Comparison of ENCODE assay signal across 11 cellular contexts in genomic region chr4:95095352-95095974, GRCh38.
DNase-seq lines count a peak whose midpoint lies in the region; ATAC-seq, FAIRE-seq and TF ChIP-seq lines count a peak whose summit lies in the region.
"Had no signal": no experiment of that assay in that cellular context is flagged by ENCODE, and none has a peak within 500 bp of the region (broad histone marks: within the 10 kb centered on the region; RNA-seq: fewer than 3 reads in every experiment).

No MANE protein-coding gene starts in this region.

- BruUV-seq in endothelial cell of umbilical vein (replicated peaks; lab: Mats Ljungman, UMichigan) = no TSS peak

- H3K4me3 ChIP-seq in endothelial cell of umbilical vein (replicated peaks in 1 of 3; ENCODE audit: insufficient read depth in 1 of 3, low read depth in 1 of 3, low read length in 3 of 3) = no peak overlapping the region
- H3K4me3 ChIP-seq in gastrocnemius medialis = no peak overlapping the region
- H3K4me3 ChIP-seq: BLaER1, SJSA1 had no signal

- H3K79me2 ChIP-seq in endothelial cell of umbilical vein (ENCODE audit: control insufficient read depth, insufficient read depth, low read length) = no peaks in the 10 kb centered on the region

- no peaks in the 10 kb centered on the region for H3K4me1 ChIP-seq in endothelial cell of umbilical vein (ENCODE audit: control insufficient read depth, extremely low read depth, insufficient read depth, low read length)
- H3K4me1 ChIP-seq in gastrocnemius medialis = peaks cover 0 to 6% of the 10 kb centered on the region in 2 donors
- H3K4me1 ChIP-seq: BLaER1, SJSA1 had no signal

- CTCF ChIA-PET in endothelial cell of umbilical vein (lab: Charles Lee) = interaction anchor here (0.7 to 1.9 kb wide), 9 partner anchors 10 to 474 kb away, joined by 3 to 32 read pairs (median 3); partner anchors contain the start of gene BMPR1B

- no peak overlapping the region for H3K4me2 ChIP-seq in endothelial cell of umbilical vein (ENCODE audit: insufficient read depth, low read length)
- H3K4me2 ChIP-seq: BLaER1 had no signal

- H3K9me1 ChIP-seq in endothelial cell of umbilical vein (replicated peaks; ENCODE audit: control insufficient read depth, extremely low read depth, insufficient read depth, low read length) = no peaks in the 10 kb centered on the region

- POLR2A ChIA-PET in endothelial cell of umbilical vein (lab: Charles Lee) = no interaction called here

- no peaks in the 10 kb centered on the region for H3K9me3 ChIP-seq in endothelial cell of umbilical vein (replicated peaks; ENCODE audit: control insufficient read depth, insufficient read depth, low read length)
- H3K9me3 ChIP-seq in gastrocnemius medialis = no peaks in the 10 kb centered on the region
- H3K9me3 ChIP-seq: BLaER1, SJSA1 had no signal

- no peak overlapping the region for H3K27ac ChIP-seq in endothelial cell of umbilical vein (ENCODE audit: insufficient read depth, low read depth, low read length)
- no peak overlapping the region for H3K27ac ChIP-seq in gastrocnemius medialis
- H3K27ac ChIP-seq: BLaER1, SJSA1 had no signal

- peak; percentile 65 to 77 for ATAC-seq in gastrocnemius medialis
- ATAC-seq in GM21717 (IDR thresholded peaks at IDR 0.05; ENCODE audit: unreplicated experiment) = no peak
- no peak for ATAC-seq in HG03139 (IDR thresholded peaks at IDR 0.05; ENCODE audit: unreplicated experiment)

- DNase-seq in NCI-H1417 (lab: John Stamatoyannopoulos, UW) = peak; percentile 29 to 68 (median 44)
- no peak for DNase-seq in NCI-H1417 treated with DMSO at 0.1 percent for 48 hours (lab: John Stamatoyannopoulos, UW)
- peak; percentile 58 for DNase-seq in NCI-H69 (lab: John Stamatoyannopoulos, UW)
- DNase-seq in endothelial cell of umbilical vein (ENCODE audit: low read depth, low spot score) = peak; percentile 58
- DNase-seq in gastrocnemius medialis = no peak
- DNase-seq in GF-D8 (lab: John Stamatoyannopoulos, UW) = no peak
- DNase-seq: left cardiac atrium had no signal

- dilution Hi-C loops in endothelial cell of umbilical vein (cut with MboI; ENCODE audit: extremely low pct_ligation_motif_present, low sequenced_read_pairs) = no loop called here

- FAIRE-seq in endothelial cell of umbilical vein (lab: Jason Lieb, UNC) = peak; percentile 55

- H3K27me3 ChIP-seq in endothelial cell of umbilical vein (ENCODE audit: control insufficient read depth in 2 of 2, insufficient read depth in 2 of 2, low read length in 2 of 2) (no peaks in the 10 kb centered on the region), gastrocnemius medialis (no peaks in the 10 kb centered on the region)
- H3K27me3 ChIP-seq: BLaER1 had no signal

- H4K20me1 ChIP-seq in endothelial cell of umbilical vein (replicated peaks; ENCODE audit: control insufficient read depth, extremely low read depth, insufficient read depth, low read length) = no peaks in the 10 kb centered on the region
- H4K20me1 ChIP-seq: BLaER1 had no signal

- TF ChIP-seq POLR2A in endothelial cell of umbilical vein (IDR thresholded peaks at IDR 0.05; ENCODE audit: low read depth, low read length) = no peak
- no peak for TF ChIP-seq POLR2A in gastrocnemius medialis (IDR thresholded peaks at IDR 0.05)

- H2AFZ ChIP-seq in endothelial cell of umbilical vein (ENCODE audit: low read depth, low read length) = no peak overlapping the region

- in situ Hi-C loops in gastrocnemius medialis (cut with MboI; ENCODE audit: low sequenced_read_pairs in 4 of 4) = loop anchor here in 1 of 4 donors (25.0 kb wide), 1 partner anchor 708 kb away; no protein-coding TSS in a partner anchor

- H3K9ac ChIP-seq in endothelial cell of umbilical vein (replicated peaks; ENCODE audit: extremely low read depth, insufficient read depth, low read length) = no peak overlapping the region
- H3K9ac ChIP-seq: BLaER1 had no signal

- TF ChIP-seq CTCF in endothelial cell of umbilical vein (IDR thresholded peaks at IDR 0.05; ENCODE audit: extremely low read depth in 1 of 2, insufficient read depth in 1 of 2, low read depth in 1 of 2, low read length in 2 of 2) (peak; percentile 34 to 35), gastrocnemius medialis (IDR thresholded peaks at IDR 0.05 in 4 of 5, conservative IDR thresholded peaks at IDR 0.05 in 1 of 5) (peak; percentile 21 to 66 (median 46))

- H3K36me3 ChIP-seq in endothelial cell of umbilical vein (ENCODE audit: control insufficient read depth in 2 of 2, extremely low read depth in 1 of 2, insufficient read depth in 2 of 2, low read length in 2 of 2) (no peaks in the 10 kb centered on the region), gastrocnemius medialis (no peaks in the 10 kb centered on the region)
- H3K36me3 ChIP-seq: BLaER1, SJSA1 had no signal

- intact Hi-C loops in endothelial cell of umbilical vein (cut with micrococcal nuclease) (loop anchor here (1.0 to 10.0 kb wide), 3 partner anchors 338 to 701 kb away; partner anchors contain the start of gene BMPR1B), gastrocnemius medialis (cut with DNase I; ENCODE audit: low total_unique reads) (loop anchor here (5.0 kb wide), 1 partner anchor 473 kb away; no protein-coding TSS in a partner anchor)

TF ChIP-seq in endothelial cell of umbilical vein, 7 proteins besides CTCF, POLR2A, EP300 and RAD21:
- no peak for TF ChIP-seq FOS (IDR thresholded peaks at IDR 0.05; ENCODE audit: borderline replicate concordance, insufficient read depth, low read length)
- TF ChIP-seq EZH2 (IDR thresholded peaks at IDR 0.05; ENCODE audit: borderline replicate concordance, low read depth, low read length, severe bottlenecking) = no peak
- no peak for TF ChIP-seq GATA2 (IDR thresholded peaks at IDR 0.05; ENCODE audit: insufficient read depth, insufficient read length, low read depth, low read length)

Comparison
In these comparisons a context has a peak if more than half of its experiments do, and no peak if none do; other contexts are left out.
1. DNase-seq: peak in NCI-H1417 (3 of 3), NCI-H69 (single experiment) and endothelial cell of umbilical vein (single experiment); none in NCI-H1417 treated with DMSO at 0.1 percent for 48 hours (single experiment), gastrocnemius medialis (0 of 2) and GF-D8 (single experiment).
2. ATAC-seq: peak in gastrocnemius medialis (2 of 2); none in GM21717 (single experiment) and HG03139 (single experiment).